Comparison of ENCODE assay signal across 19 cellular contexts in the genomic region with DNA sequence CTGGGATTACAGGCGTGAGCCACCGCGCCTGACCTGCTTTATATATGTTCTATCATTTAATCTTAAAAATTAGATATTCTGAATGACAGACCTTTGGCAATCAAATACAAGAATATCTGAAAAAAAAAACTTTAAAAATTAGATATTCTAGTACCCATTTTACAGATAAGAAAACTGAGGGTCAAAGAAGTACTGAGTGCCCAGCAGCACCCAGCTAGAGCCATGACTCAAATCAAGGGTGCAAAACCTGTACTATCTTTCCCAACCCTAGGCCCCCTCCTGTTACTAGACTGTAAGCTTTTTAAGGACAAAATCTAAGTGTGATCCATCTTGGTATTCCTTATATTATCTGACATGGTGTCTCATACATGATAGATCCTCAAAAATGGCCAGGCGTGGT. TPM values are rescaled to one million over a fixed set of nuclear protein-coding genes. Genes with fewer than 3 reads are reported as not detected.
A peak's percentile ranks its signal among the peaks of the same experiment; 100 is the strongest.
DNase-seq lines count a peak whose midpoint lies in the region; ATAC-seq and TF ChIP-seq lines count a peak whose summit lies in the region.
"Had no signal": no experiment of that assay in that cellular context is flagged by ENCODE, and none has a peak within 500 bp of the region (broad histone marks: within the 10 kb centered on the region; RNA-seq: fewer than 3 reads in every experiment).

No MANE protein-coding gene starts in this region.

- 89 to 91% methylated on average over 4 of the region's 4 CpGs for WGBS in GM23248 (ENCODE audit: low coverage in 1 of 2, low lambda C conversion rate in 2 of 2, missing lambda C conversion rate in 2 of 2), 2 experiments

- H3F3A ChIP-seq in GM23248 (ENCODE audit: insufficient read depth), result no peaks in the 10 kb centered on the region

- no peaks in the 10 kb centered on the region for H3K9me3 ChIP-seq in CD4-positive, CD25-positive, alpha-beta regulatory T cell (ENCODE audit: control insufficient read depth in 2 of 2, low read length in 2 of 2)
- H3K9me3 ChIP-seq in GM23248 (ENCODE audit: low read depth), result no peaks in the 10 kb centered on the region
- H3K9me3 ChIP-seq: BE2C had no signal

- no peak for ATAC-seq in CD4-positive, CD25-positive, alpha-beta regulatory T cell (ENCODE audit: low read depth in 2 of 2)
- no peak for ATAC-seq in activated T-helper 17 cell treated with anti-CD3 and anti-CD28 coated beads, Interleukin-2, amount 50 U/mL, for 72 hours (replicated peaks)
- ATAC-seq in natural killer cell, result no peak
- ATAC-seq in left colon, result no peak
- ATAC-seq: GM12878 had no signal

- H3K27me3 ChIP-seq in CD4-positive, CD25-positive, alpha-beta regulatory T cell (ENCODE audit: control insufficient read depth, insufficient read depth, low read length), result no peaks in the 10 kb centered on the region
- no peaks in the 10 kb centered on the region for H3K27me3 ChIP-seq in GM23248 (replicated peaks; ENCODE audit: insufficient read depth)

- H3K9me2 ChIP-seq in GM23248 (ENCODE audit: insufficient read depth), result no peaks in the 10 kb centered on the region

- no peak overlapping the region for H3K4me3 Mint-ChIP-seq in CD14-positive monocyte
- peak overlapping the region in 2 of 4 donors; percentile 47 to 86 for H3K4me3 Mint-ChIP-seq in CD4-positive, CD25-positive, alpha-beta regulatory T cell
- H3K4me3 Mint-ChIP-seq in activated T-helper 17 cell treated with anti-CD3 and anti-CD28 coated beads, Interleukin-2, amount 50 U/mL, for 72 hours, result no peak overlapping the region
- H3K4me3 Mint-ChIP-seq in natural killer cell, result no peak overlapping the region

- H3K27ac ChIP-seq in CD4-positive, CD25-positive, alpha-beta regulatory T cell (ENCODE audit: insufficient read depth, low read length, poor library complexity, severe bottlenecking), result no peak overlapping the region
- no peak overlapping the region for H3K27ac ChIP-seq in GM23248

- no peak overlapping the region for H3K4me2 ChIP-seq in GM23248 (ENCODE audit: unreplicated experiment)

- H3K36me3 Mint-ChIP-seq in CD14-positive monocyte (peaks cover 59 to 90% of the 10 kb centered on the region in 2 donors), natural killer cell (no peaks in the 10 kb centered on the region)
- peaks cover 36% of the 10 kb centered on the region for H3K36me3 Mint-ChIP-seq in CD4-positive, CD25-positive, alpha-beta regulatory T cell
- H3K36me3 Mint-ChIP-seq in activated T-helper 17 cell treated with anti-CD3 and anti-CD28 coated beads, Interleukin-2, amount 50 U/mL, for 72 hours (ENCODE audit: low read depth), result peaks cover 94% of the 10 kb centered on the region

- H3K4me1 Mint-ChIP-seq in CD14-positive monocyte (peaks cover 39% of the 10 kb centered on the region), natural killer cell (peaks cover 57 to 70% of the 10 kb centered on the region in 2 donors)
- H3K4me1 Mint-ChIP-seq in CD4-positive, CD25-positive, alpha-beta regulatory T cell, result peaks cover 27 to 82% (median 48%) of the 10 kb centered on the region in 4 donors
- H3K4me1 Mint-ChIP-seq in activated T-helper 17 cell treated with anti-CD3 and anti-CD28 coated beads, Interleukin-2, amount 50 U/mL, for 72 hours, result peaks cover 23% of the 10 kb centered on the region

- peaks cover 62% of the 10 kb centered on the region for H3K36me3 ChIP-seq in CD4-positive, CD25-positive, alpha-beta regulatory T cell (ENCODE audit: control insufficient read depth, insufficient read depth, low read length)
- H3K36me3 ChIP-seq in GM23248 (ENCODE audit: low read depth), result no peaks in the 10 kb centered on the region
- H3K36me3 ChIP-seq: BE2C had no signal

- in situ Hi-C loops in GM23248 (cut with MboI), result no loop called here

- TF ChIP-seq CTCF in CD14-positive monocyte (IDR thresholded peaks at IDR 0.05) (no peak), natural killer cell (IDR thresholded peaks at IDR 0.05) (no peak)

- H3K27me3 Mint-ChIP-seq in CD14-positive monocyte (ENCODE audit: low read depth in 3 of 3) (peaks cover 0 to 2% (median 0%) of the 10 kb centered on the region in 3 donors), natural killer cell (ENCODE audit: low read depth in 2 of 2) (no peaks in the 10 kb centered on the region)
- no peaks in the 10 kb centered on the region for H3K27me3 Mint-ChIP-seq in CD4-positive, CD25-positive, alpha-beta regulatory T cell
- H3K27me3 Mint-ChIP-seq in activated T-helper 17 cell treated with anti-CD3 and anti-CD28 coated beads, Interleukin-2, amount 50 U/mL, for 72 hours, result no peaks in the 10 kb centered on the region

- peaks cover 65% of the 10 kb centered on the region for H3K4me1 ChIP-seq in CD4-positive, CD25-positive, alpha-beta regulatory T cell (ENCODE audit: control insufficient read depth, insufficient read depth, low read length, poor library complexity, severe bottlenecking)
- H3K4me1 ChIP-seq in GM23248 (ENCODE audit: insufficient read depth), result no peaks in the 10 kb centered on the region
- H3K4me1 ChIP-seq: BE2C had no signal

- DNase-seq in CD14-positive monocyte (ENCODE audit: low spot score) (no peak), natural killer cell (no peak), left colon (no peak), HPDE6-E6E7 (ENCODE audit: extremely low spot score) (no peak), GM23248 (no peak)
- no peak for DNase-seq in CD4-positive, CD25-positive, alpha-beta regulatory T cell
- DNase-seq: BE2C; DMS 273 treated with DMSO at 0.1 percent for 48 hours; GDM1; HCEC 1CT; IMR-90; NCI-H1417; NCI-H187 treated with DMSO at 0.1 percent for 48 hours; NCI-H526 treated with DMSO at 0.1 percent for 48 hours; NK-92 treated with Interleukin-12 subunit alpha and Interleukin-12 subunit beta, amount 100 ng/mL, for 24 hours; SIG-M5 had no signal

- H3K9me3 Mint-ChIP-seq in CD14-positive monocyte (no peaks in the 10 kb centered on the region), natural killer cell (no peaks in the 10 kb centered on the region)
- H3K9me3 Mint-ChIP-seq in CD4-positive, CD25-positive, alpha-beta regulatory T cell, result no peaks in the 10 kb centered on the region
- H3K9me3 Mint-ChIP-seq in activated T-helper 17 cell treated with anti-CD3 and anti-CD28 coated beads, Interleukin-2, amount 50 U/mL, for 72 hours, result no peaks in the 10 kb centered on the region

- no peaks in the 10 kb centered on the region for H4K20me1 ChIP-seq in GM23248 (ENCODE audit: insufficient read depth)

- H3K79me2 ChIP-seq in GM23248 (ENCODE audit: insufficient read depth), result no peaks in the 10 kb centered on the region

- H3K27ac Mint-ChIP-seq in CD14-positive monocyte (peak overlapping the region in 5 of 7 donors; percentile 5 to 85 (median 53)), natural killer cell (peak overlapping the region; percentile 89)
- peak overlapping the region; percentile 80 to 99 (median 82) for H3K27ac Mint-ChIP-seq in CD4-positive, CD25-positive, alpha-beta regulatory T cell
- H3K27ac Mint-ChIP-seq in activated T-helper 17 cell treated with anti-CD3 and anti-CD28 coated beads, Interleukin-2, amount 50 U/mL, for 72 hours, result peak overlapping the region; percentile 77

- H3K4me3 ChIP-seq in CD4-positive, CD25-positive, alpha-beta regulatory T cell (ENCODE audit: low read depth, low read length), result no peak overlapping the region
- H3K4me3 ChIP-seq in GM23248, result no peak overlapping the region
- H3K4me3 ChIP-seq: GM12878 had no signal

- H3K9ac ChIP-seq in GM23248, result no peak overlapping the region

- no peak overlapping the region for H2AFZ ChIP-seq in GM23248

- intact Hi-C loops in CD14-positive monocyte (cut with micrococcal nuclease), result no loop called here
- intact Hi-C loops in natural killer cell (cut with micrococcal nuclease), result no loop called here
- intact Hi-C loops in left colon (cut with DNase I, micrococcal nuclease), result no loop called here

RNA-seq across cellular contexts. Expression of a gene that starts 8.3 kb away (rescaled TPM):
- polyA plus RNA-seq in CD14-positive monocyte (100 to 1,000 TPM; 101 to 140 TPM), GM23248 (2016; fragmentation: Nextera tagmentation; extraction: Ambion mirVana) (0.21 and 0.29 TPM in 2 replicates)
- total RNA-seq in CD4-positive, CD25-positive, alpha-beta regulatory T cell, result 204 TPM
- 100 to 1,000 TPM; 144 to 159 (median 151) TPM for polyA plus RNA-seq in CD4-positive, CD25-positive, alpha-beta regulatory T cell
- 100 to 1,000 TPM; 180 to 207 TPM for total RNA-seq in activated T-helper 17 cell treated with anti-CD3 and anti-CD28 coated beads, Interleukin-2, amount 50 U/mL, for 72 hours
- total RNA-seq in natural killer cell (100 to 1,000 TPM; 246 to 310 (median 272) TPM), left colon (1 to 10 TPM; 2.7 to 8.7 TPM)
- total RNA-seq in GM23248 (2014; rRNA removed; shearing (Covaris generic)), result not detected in 2 replicates
- total RNA-seq: IMR-90 had no signal

RNA-seq across cellular contexts. Expression of a gene that starts 15.6 kb away (rescaled TPM):
- polyA plus RNA-seq in CD14-positive monocyte (10 to 100 TPM in 1 of 2 donors, 1 to 10 TPM in 1; 6.3 to 25.5 TPM), GM23248 (2016; fragmentation: Nextera tagmentation; extraction: Ambion mirVana) (12.2 and 17.1 TPM in 2 replicates)
- total RNA-seq in CD4-positive, CD25-positive, alpha-beta regulatory T cell, result 102 TPM
- 1 to 10 TPM; 4.2 to 8.1 (median 6.1) TPM for polyA plus RNA-seq in CD4-positive, CD25-positive, alpha-beta regulatory T cell
- total RNA-seq in activated T-helper 17 cell treated with anti-CD3 and anti-CD28 coated beads, Interleukin-2, amount 50 U/mL, for 72 hours, result 10 to 100 TPM; 51.6 to 66.9 TPM
- total RNA-seq in natural killer cell (100 to 1,000 TPM; 113 to 121 (median 114) TPM), left colon (10 to 100 TPM; 67.4 to 72.4 TPM)
- 53.2 and 68.4 TPM in 2 replicates for total RNA-seq in GM23248 (2014; rRNA removed; shearing (Covaris generic))

RNA-seq across cellular contexts. Expression of a gene that starts 22.7 kb away (rescaled TPM):
- polyA plus RNA-seq in CD14-positive monocyte, result 10 to 100 TPM; 11.8 to 20.3 TPM
- total RNA-seq in CD4-positive, CD25-positive, alpha-beta regulatory T cell, result 61.3 TPM
- 100 to 1,000 TPM; 340 to 451 (median 422) TPM for polyA plus RNA-seq in CD4-positive, CD25-positive, alpha-beta regulatory T cell
- total RNA-seq in activated T-helper 17 cell treated with anti-CD3 and anti-CD28 coated beads, Interleukin-2, amount 50 U/mL, for 72 hours, result 100 to 1,000 TPM in 1 of 2 donors, 10 to 100 TPM in 1; 38.7 to 119 TPM
- 10 to 100 TPM; 31.8 to 36.3 (median 34.3) TPM for total RNA-seq in natural killer cell
- 100 to 1,000 TPM in 1 of 2 donors, 10 to 100 TPM in 1; 92.1 to 120 TPM for total RNA-seq in left colon
- not detected in 2 replicates for total RNA-seq in GM23248 (2014; rRNA removed; shearing (Covaris generic))
- polyA plus RNA-seq in GM23248 (2016; fragmentation: Nextera tagmentation; extraction: Ambion mirVana), result not detected in 2 replicates
- total RNA-seq: IMR-90 had no signal

RNA-seq across cellular contexts. Expression of a gene that starts 27.9 kb away (rescaled TPM):
- polyA plus RNA-seq in CD14-positive monocyte (under 1 TPM in 1 of 2 donors, not detected in 1; 0.07 TPM), GM23248 (2016; fragmentation: Nextera tagmentation; extraction: Ambion mirVana) (0.40 and 0.54 TPM in 2 replicates)
- total RNA-seq in CD4-positive, CD25-positive, alpha-beta regulatory T cell, result not detected
- under 1 TPM in 1 of 4 donors, not detected in 3; 0.05 TPM for polyA plus RNA-seq in CD4-positive, CD25-positive, alpha-beta regulatory T cell
- total RNA-seq in activated T-helper 17 cell treated with anti-CD3 and anti-CD28 coated beads, Interleukin-2, amount 50 U/mL, for 72 hours, result under 1 TPM; 0.22 to 0.32 TPM
- total RNA-seq in natural killer cell (under 1 TPM in 2 of 3 donors, not detected in 1; 0.07 to 0.09 TPM), left colon (1 to 10 TPM; 3.0 to 6.1 TPM)
- 0.54 TPM in 1 of 2 replicates, not detected in the other for total RNA-seq in GM23248 (2014; rRNA removed; shearing (Covaris generic))
- total RNA-seq: OCI-LY7 had no signal

RNA-seq across cellular contexts. Expression of a gene that starts 36.7 kb away (rescaled TPM):
- polyA plus RNA-seq in CD14-positive monocyte (not detected), GM23248 (2016; fragmentation: Nextera tagmentation; extraction: Ambion mirVana) (3.2 and 3.3 TPM in 2 replicates)
- not detected for total RNA-seq in CD4-positive, CD25-positive, alpha-beta regulatory T cell
- polyA plus RNA-seq in CD4-positive, CD25-positive, alpha-beta regulatory T cell, result under 1 TPM in 2 of 4 donors, not detected in 2; 0.28 to 0.46 TPM
- total RNA-seq in activated T-helper 17 cell treated with anti-CD3 and anti-CD28 coated beads, Interleukin-2, amount 50 U/mL, for 72 hours, result not detected
- total RNA-seq in natural killer cell (under 1 TPM in 2 of 3 donors, not detected in 1; 0.49 to 0.50 TPM), left colon (10 to 100 TPM; 10.1 to 11.1 TPM)
- total RNA-seq in GM23248 (2014; rRNA removed; shearing (Covaris generic)), result 3.7 and 5.6 TPM in 2 replicates

Comparison
In these comparisons a context has a peak if more than half of its experiments do, and no peak if none do; other contexts are left out.
1. RNA of a gene that starts 8.3 kb away (total RNA-seq): 246 to 310 TPM in natural killer cell, 180 to 207 TPM in activated T-helper 17 cell treated with anti-CD3 and anti-CD28 coated beads, Interleukin-2, amount 50 U/mL, for 72 hours and 204 TPM in CD4-positive, CD25-positive, alpha-beta regulatory T cell (single experiment); 2.7 to 8.7 TPM in left colon and not detected in GM23248; every median in the first group is over 10 times any median in the second.
2. RNA of a gene that starts 22.7 kb away (total RNA-seq): 92.1 to 120 TPM in left colon, 38.7 to 119 TPM in activated T-helper 17 cell treated with anti-CD3 and anti-CD28 coated beads, Interleukin-2, amount 50 U/mL, for 72 hours, 61.3 TPM in CD4-positive, CD25-positive, alpha-beta regulatory T cell (single experiment) and 31.8 to 36.3 TPM in natural killer cell; not detected in GM23248; every median in the first group is over 10 times any median in the second.
3. Peak in every context shown above with its lines, with median percentiles within 50 percentile points of each other: H3K27ac Mint-ChIP-seq.